1 cellular context compared by ENCODE assay signal in the genomic region with DNA sequence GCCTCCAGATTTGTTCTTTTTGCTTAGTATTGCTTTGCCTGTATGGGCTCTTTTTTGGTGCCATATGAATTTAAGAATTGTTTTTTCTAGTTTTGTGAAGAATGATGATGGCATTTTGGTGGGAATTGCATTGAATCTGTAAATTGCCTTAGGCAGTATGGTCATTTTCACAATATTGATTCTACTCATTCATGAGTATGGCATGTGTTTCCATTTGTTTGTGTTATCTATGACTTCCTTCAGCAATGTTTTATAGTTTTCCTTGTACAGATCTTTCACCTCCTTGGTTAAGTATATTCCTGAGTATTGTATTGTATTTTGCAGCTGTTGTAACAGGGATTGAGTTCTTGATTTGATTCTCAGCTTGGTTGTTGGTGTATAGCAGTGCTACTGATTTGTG.
TF ChIP-seq lines count a peak whose summit lies in the region.

No MANE protein-coding gene starts in this region.

TF ChIP-seq in GM23338, 12 proteins besides CTCF, POLR2A, EP300 and RAD21 (continued from another document):
- TF ChIP-seq ZNF462 (CRISPR knock-in tag; IDR thresholded peaks at IDR 0.05) (no peak), EZH2 (IDR thresholded peaks at IDR 0.05; ENCODE audit: low read depth, unreplicated experiment) (no peak), NANOG (IDR thresholded peaks at IDR 0.05; ENCODE audit: borderline replicate concordance) (no peak), EZH2phosphoT487 (IDR thresholded peaks at IDR 0.05; ENCODE audit: unreplicated experiment) (no peak), ZNF331 (CRISPR knock-in tag; IDR thresholded peaks at IDR 0.05; ENCODE audit: low read depth) (no peak), ZNF114 (CRISPR knock-in tag; IDR thresholded peaks at IDR 0.05) (no peak), REST (IDR thresholded peaks at IDR 0.05; ENCODE audit: unreplicated experiment) (no peak)
- TF ChIP-seq, protein P1, sequence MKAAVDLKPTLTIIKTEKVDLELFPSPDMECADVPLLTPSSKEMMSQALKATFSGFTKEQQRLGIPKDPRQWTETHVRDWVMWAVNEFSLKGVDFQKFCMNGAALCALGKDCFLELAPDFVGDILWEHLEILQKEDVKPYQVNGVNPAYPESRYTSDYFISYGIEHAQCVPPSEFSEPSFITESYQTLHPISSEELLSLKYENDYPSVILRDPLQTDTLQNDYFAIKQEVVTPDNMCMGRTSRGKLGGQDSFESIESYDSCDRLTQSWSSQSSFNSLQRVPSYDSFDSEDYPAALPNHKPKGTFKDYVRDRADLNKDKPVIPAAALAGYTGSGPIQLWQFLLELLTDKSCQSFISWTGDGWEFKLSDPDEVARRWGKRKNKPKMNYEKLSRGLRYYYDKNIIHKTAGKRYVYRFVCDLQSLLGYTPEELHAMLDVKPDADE (IDR thresholded peaks at IDR 0.05): no peak
